14 cellular contexts compared by ENCODE assay signal in genomic region chr21:41726058-41726558, GRCh38. TPM values are rescaled to one million over a fixed set of nuclear protein-coding genes. Genes with fewer than 3 reads are reported as not detected.
DNase-seq lines count a peak whose midpoint lies in the region; ATAC-seq and TF ChIP-seq lines count a peak whose summit lies in the region.
"Had no signal": no experiment of that assay in that cellular context is flagged by ENCODE, and none has a peak within 500 bp of the region (broad histone marks: within the 10 kb centered on the region; RNA-seq: fewer than 3 reads in every experiment).

No MANE protein-coding gene starts in this region.

- no peaks in the 10 kb centered on the region for H3F3A ChIP-seq in neural progenitor cell (ENCODE audit: low read depth)

- peaks cover 2% of the 10 kb centered on the region for H3K27me3 Mint-ChIP-seq in neural progenitor cell (ENCODE audit: insufficient read depth, low read depth)

- H3K9me3 ChIP-seq in Panc1 (ENCODE audit: control insufficient read depth, insufficient read depth, low read depth, low read length) (no peaks in the 10 kb centered on the region), neural progenitor cell (ENCODE audit: low read depth) (no peaks in the 10 kb centered on the region)
- H3K9me3 ChIP-seq: left lung had no signal

- no peak for ATAC-seq in Panc1
- no peak for ATAC-seq in foreskin keratinocyte

- CTCF ChIA-PET in Panc1 (lab: Charles Lee): no interaction called here

- H3K4me3 Mint-ChIP-seq in neural progenitor cell: no peak overlapping the region
- H3K4me3 Mint-ChIP-seq: natural killer cell had no signal

- no peaks in the 10 kb centered on the region for H4K20me1 ChIP-seq in neural progenitor cell (ENCODE audit: low read depth)

- no peak overlapping the region for H3K27ac Mint-ChIP-seq in neural progenitor cell
- H3K27ac Mint-ChIP-seq: natural killer cell had no signal

- H3K4me3 ChIP-seq in Panc1 (ENCODE audit: low read depth in 2 of 2, low read length in 2 of 2) (no peak overlapping the region), neural progenitor cell (no peak overlapping the region)

- TF ChIP-seq CTCF in Panc1 (IDR thresholded peaks at IDR 0.05) (no peak), foreskin keratinocyte (conservative IDR thresholded peaks at IDR 0.05) (no peak), neural progenitor cell (IDR thresholded peaks at IDR 0.05) (no peak)

- H3K4me1 Mint-ChIP-seq in neural progenitor cell: peaks cover 23% of the 10 kb centered on the region

- intact Hi-C loops in Panc1 (cut with micrococcal nuclease; ENCODE audit: unreplicated experiment): no loop called here

- H3K36me3 ChIP-seq in Panc1 (ENCODE audit: control insufficient read depth, insufficient read depth, low read length) (no peaks in the 10 kb centered on the region), neural progenitor cell (no peaks in the 10 kb centered on the region)
- H3K36me3 ChIP-seq: left lung, tibial nerve had no signal

- H3K79me2 ChIP-seq in neural progenitor cell (ENCODE audit: low read depth): no peaks in the 10 kb centered on the region

- BruUV-seq in Panc1 (replicated peaks; lab: Mats Ljungman, UMichigan): no TSS peak

- H3K27ac ChIP-seq in Panc1 (ENCODE audit: low read length) (peak overlapping the region; percentile 90), foreskin keratinocyte (peak overlapping the region; percentile 80), neural progenitor cell (no peak overlapping the region)
- H3K27ac ChIP-seq: left lung had no signal

- POLR2A ChIA-PET in Panc1 (lab: Charles Lee): no interaction called here

- peak; percentile 49 for DNase-seq in ELF-1 (ENCODE audit: low read depth, low spot score)
- no peak for DNase-seq in Panc1 (ENCODE audit: low read depth, low spot score)
- no peak for DNase-seq in foreskin keratinocyte
- DNase-seq in neural progenitor cell (ENCODE audit: low spot score): peak; percentile 44
- DNase-seq in NCI-H2227 (lab: John Stamatoyannopoulos, UW; ENCODE audit: unreplicated experiment): no peak
- DNase-seq in DMS153 (lab: John Stamatoyannopoulos, UW): no peak
- no peak for DNase-seq in retina
- no peak for DNase-seq in anterior cingulate cortex (lab: John Stamatoyannopoulos, UW)
- DNase-seq: AML-193; cortex of kidney; natural killer cell; stimulated activated CD4-positive, alpha-beta T cell treated with anti-CD3 and anti-CD28 coated beads, Interleukin-1b, Interleukin-23, amount 100 ng/mL, for 48 hours had no signal

- H3K9ac ChIP-seq in neural progenitor cell: no peak overlapping the region

- H3K4me1 ChIP-seq in Panc1 (ENCODE audit: control insufficient read depth, insufficient read depth, low read length) (peaks cover 31% of the 10 kb centered on the region), foreskin keratinocyte (peaks cover 41% of the 10 kb centered on the region), neural progenitor cell (peaks cover 4% of the 10 kb centered on the region)
- H3K4me1 ChIP-seq: left lung had no signal

- H2AFZ ChIP-seq in neural progenitor cell (replicated peaks): peak overlapping the region; percentile 53

- in situ Hi-C loops in Panc1 (cut with HindIII; ENCODE audit: low pct_unique_long_range_greater_than_20kb, low sequenced_read_pairs): no loop called here

- no peaks in the 10 kb centered on the region for H3K27me3 ChIP-seq in Panc1 (ENCODE audit: control insufficient read depth, insufficient read depth, low read length)
- H3K27me3 ChIP-seq in foreskin keratinocyte: no peaks in the 10 kb centered on the region
- H3K27me3 ChIP-seq in neural progenitor cell: peaks cover 27% of the 10 kb centered on the region

- H3K36me3 Mint-ChIP-seq in neural progenitor cell: no peaks in the 10 kb centered on the region
- H3K36me3 Mint-ChIP-seq: natural killer cell had no signal

- peak overlapping the region; percentile 50 for H3K4me2 ChIP-seq in neural progenitor cell

- peaks cover 3% of the 10 kb centered on the region for H3K9me3 Mint-ChIP-seq in neural progenitor cell
- H3K9me3 Mint-ChIP-seq: natural killer cell had no signal

RNA-seq across cellular contexts. Expression of gene RIPK4, which starts 40.7 kb away (rescaled TPM):
- total RNA-seq in Panc1 (2021; ENCODE audit: unreplicated experiment) (67.4 TPM), foreskin keratinocyte (33.2 and 40.9 TPM in 2 replicates), neural progenitor cell (ENCODE audit: low replicate concordance) (1.3 and 2.3 TPM in 2 replicates)
- polyA plus RNA-seq in Panc1 (2012; ENCODE audit: insufficient read length): 76.4 TPM
- 18.9 and 23.8 TPM in 2 replicates for polyA plus RNA-seq in foreskin keratinocyte

Comparison
In these comparisons a context has a peak if more than half of its experiments do, and no peak if none do; other contexts are left out.
1. DNase-seq: peak in ELF-1 (single experiment) and neural progenitor cell (single experiment); none in Panc1 (single experiment), foreskin keratinocyte (0 of 2), NCI-H2227 (single experiment), DMS153 (single experiment), retina (single experiment) and anterior cingulate cortex (0 of 58).
2. RNA of gene RIPK4, which starts 40.7 kb away (total RNA-seq): 67.4 TPM in Panc1 (single experiment) and 33.2 to 40.9 TPM in foreskin keratinocyte; 1.3 to 2.3 TPM in neural progenitor cell; every median in the first group is over 10 times any median in the second.